In the genomic region with DNA sequence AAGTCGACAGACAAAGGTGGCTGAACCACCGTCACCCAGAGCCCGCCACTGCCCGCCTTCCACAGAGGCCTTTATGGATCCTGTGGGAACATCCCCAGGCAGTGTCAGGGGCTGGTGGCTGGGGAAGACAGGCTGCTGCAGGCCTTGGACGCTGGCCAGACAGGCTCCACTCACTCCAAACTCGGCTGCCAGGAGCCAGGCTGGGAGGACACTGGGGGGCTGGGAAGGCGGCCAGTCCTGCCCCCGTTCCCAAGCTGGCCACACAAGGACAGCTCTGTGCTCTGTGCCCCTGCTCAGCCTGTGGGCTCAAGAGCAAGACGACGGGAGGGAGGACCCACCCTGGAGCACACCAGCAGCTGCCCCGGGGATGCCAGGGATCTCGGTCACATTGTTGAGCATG, we compare ENCODE assay signal across 14 cellular contexts.
DNase-seq lines count a peak whose midpoint lies in the region; ATAC-seq lines count a peak whose summit lies in the region.
"Had no signal": no experiment of that assay in that cellular context is flagged by ENCODE, and none has a peak within 500 bp of the region (broad histone marks: within the 10 kb centered on the region; RNA-seq: fewer than 3 reads in every experiment).

No MANE protein-coding gene starts in this region.

- H3K36me3 ChIP-seq in rectal smooth muscle tissue (ENCODE audit: control insufficient read depth, insufficient read depth, low read length), result peaks cover 55% of the 10 kb centered on the region

- DNase-seq in COR-L47 (lab: John Stamatoyannopoulos, UW) (peak; percentile 29), cerebellar cortex (ENCODE audit: low spot score) (peak; percentile 75), hypothalamus (lab: John Stamatoyannopoulos, UW) (peak; percentile 19 to 96 (median 85)), GOT3 (lab: John Stamatoyannopoulos, UW) (no peak)
- DNase-seq in activated CD4-positive, alpha-beta T cell treated with anti-CD3 and anti-CD28 coated beads, Interleukin-2, amount 50 U/mL, for 1 hour, result no peak
- DNase-seq: activated CD4-positive, alpha-beta T cell treated with anti-CD3 and anti-CD28 coated beads, Interleukin-2, amount 50 U/mL, for 48 hours; Caco-2; NK-92 treated with Interleukin-12 subunit alpha and Interleukin-12 subunit beta, amount 100 ng/mL, for 24 hours; stimulated activated CD4-positive, alpha-beta T cell treated with anti-CD3 and anti-CD28 coated beads, Interleukin-2, amount 100 ng/mL, for 48 hours had no signal

- no peak overlapping the region for H3K9ac ChIP-seq in rectal smooth muscle tissue (ENCODE audit: low read length)

- ATAC-seq in HG02884 (IDR thresholded peaks at IDR 0.05; ENCODE audit: unreplicated experiment), result no peak
- ATAC-seq in GM21367 (IDR thresholded peaks at IDR 0.05; ENCODE audit: unreplicated experiment), result no peak
- ATAC-seq: GM23338 had no signal

- peaks cover 11% of the 10 kb centered on the region for H3K4me1 ChIP-seq in rectal smooth muscle tissue (ENCODE audit: control insufficient read depth, insufficient read depth, low read length)
- H3K4me1 ChIP-seq: ascending aorta, Caco-2 had no signal

- H3K27me3 ChIP-seq in rectal smooth muscle tissue (ENCODE audit: control insufficient read depth, insufficient read depth, low read length), result no peaks in the 10 kb centered on the region
- H3K27me3 ChIP-seq: ascending aorta had no signal

- peak overlapping the region; percentile 55 for H3K27ac ChIP-seq in rectal smooth muscle tissue (ENCODE audit: low read depth, low read length)

- H3K4me3 ChIP-seq in rectal smooth muscle tissue (ENCODE audit: low read length), result no peak overlapping the region
- H3K4me3 ChIP-seq: ascending aorta, GM23338 had no signal

Comparison
In these comparisons a context has a peak if more than half of its experiments do, and no peak if none do; other contexts are left out.
1. DNase-seq: peak in COR-L47 (single experiment), cerebellar cortex (single experiment) and hypothalamus (51 of 51); none in GOT3 (single experiment) and activated CD4-positive, alpha-beta T cell treated with anti-CD3 and anti-CD28 coated beads, Interleukin-2, amount 50 U/mL, for 1 hour (single experiment).